ENCODE assay signal across 27 cellular contexts in genomic region chr5:130502702-130503101, GRCh38.
"Had no signal": no experiment of that assay in that cellular context is flagged by ENCODE, and none has a peak within 500 bp of the region (broad histone marks: within the 10 kb centered on the region; RNA-seq: fewer than 3 reads in every experiment).

No MANE protein-coding gene starts in this region.

- H3K4me3 ChIP-seq: Peyer's patch, SJCRH30 had no signal

- H3K36me3 Mint-ChIP-seq: activated CD8-positive, alpha-beta memory T cell treated with anti-CD3 and anti-CD28 coated beads, Interleukin-2, amount 10 ng/mL, durations not matched to agents 7 days and 5 days; activated naive CD4-positive, alpha-beta T cell treated with anti-CD3 and anti-CD28 coated beads, Interleukin-2, amount 50 U/mL, for 24 hours had no signal

- H3K9me3 ChIP-seq: Peyer's patch, SJCRH30 had no signal

- H3K4me1 Mint-ChIP-seq: activated CD8-positive, alpha-beta memory T cell treated with anti-CD3 and anti-CD28 coated beads, Interleukin-2, amount 10 ng/mL, durations not matched to agents 7 days and 5 days; activated naive CD4-positive, alpha-beta T cell treated with anti-CD3 and anti-CD28 coated beads, Interleukin-2, amount 50 U/mL, for 24 hours had no signal

- H3K4me3 Mint-ChIP-seq: activated CD8-positive, alpha-beta memory T cell treated with anti-CD3 and anti-CD28 coated beads, Interleukin-2, amount 10 ng/mL, durations not matched to agents 7 days and 5 days; activated naive CD4-positive, alpha-beta T cell treated with anti-CD3 and anti-CD28 coated beads, Interleukin-2, amount 50 U/mL, for 24 hours; activated T-cell treated with anti-CD3 and anti-CD28 coated beads, Interleukin-2, amount 50 U/mL, for 24 hours; activated T-helper 1 cell treated with anti-CD3 and anti-CD28 coated beads, Interleukin-12 subunit alpha, Interleukin-12 subunit beta, Interleukin-2, Interleukin-4 antibody, amounts not matched to agents 30 ng/mL and 10 ng/mL and 1 ng/mL, durations not matched to agents 14 hours and 24 hours and 36 hours; T-helper 1 cell treated with Interleukin-12 subunit alpha and Interleukin-12 subunit beta and Interleukin-4 antibody, amounts not matched to agents 30 μg/mL and 1 μg/mL, for 36 hours had no signal

- DNase-seq: activated CD4-positive, alpha-beta T cell treated with anti-CD3 and anti-CD28 coated beads for 48 hours; activated CD4-positive, alpha-beta T cell treated with anti-CD3 and anti-CD28 coated beads, Interleukin-2, amount 50 U/mL, for 4 hours; activated CD4-positive, CD25-positive, alpha-beta regulatory T cell treated with anti-CD3 and anti-CD28 coated beads, Interleukin-2, amount 50 U/mL, for 72 hours; activated CD8-positive, alpha-beta memory T cell treated with anti-CD3 and anti-CD28 coated beads, Interleukin-2, amount 10 ng/mL, durations not matched to agents 7 days and 5 days; activated effector memory CD4-positive, alpha-beta T cell treated with Interleukin-2 at 50 U/mL for 16 hours; activated naive CD4-positive, alpha-beta T cell; activated T-cell treated with anti-CD3 and anti-CD28 coated beads, Interleukin-2, amount 50 U/mL, for 24 hours; aorta; central memory CD4-positive, alpha-beta T cell; Karpas-422; MM.1S; NCI-H1105 treated with DMSO at 0.1 percent for 48 hours; NCI-H1436 treated with DMSO at 0.1 percent for 48 hours; NCI-H187; NCI-H2081; NCI-H510A treated with DMSO at 0.1 percent for 48 hours; NCI-H69; NK-92 treated with Interleukin-12 subunit alpha and Interleukin-12 subunit beta, amount 100 ng/mL, for 24 hours; OCI-M1; Peyer's patch; Right ventricle myocardium superior; SJCRH30 had no signal

- H3K9me3 Mint-ChIP-seq: activated naive CD4-positive, alpha-beta T cell treated with anti-CD3 and anti-CD28 coated beads, Interleukin-2, amount 50 U/mL, for 24 hours; activated T-cell treated with anti-CD3 and anti-CD28 coated beads, Interleukin-2, amount 50 U/mL, for 24 hours; activated T-helper 1 cell treated with anti-CD3 and anti-CD28 coated beads, Interleukin-12 subunit alpha, Interleukin-12 subunit beta, Interleukin-2, Interleukin-4 antibody, amounts not matched to agents 30 ng/mL and 10 ng/mL and 1 ng/mL, durations not matched to agents 14 hours and 24 hours and 36 hours; T-helper 1 cell treated with Interleukin-12 subunit alpha and Interleukin-12 subunit beta and Interleukin-4 antibody, amounts not matched to agents 30 μg/mL and 1 μg/mL, for 36 hours had no signal

- H3K27me3 ChIP-seq: Peyer's patch, SJCRH30 had no signal

- ATAC-seq: activated CD8-positive, alpha-beta memory T cell treated with anti-CD3 and anti-CD28 coated beads, Interleukin-2, amount 10 ng/mL, durations not matched to agents 7 days and 5 days; SK-N-SH treated with all-trans-retinoic acid at 6 μM for 48 hours had no signal

- H3K27me3 Mint-ChIP-seq: activated CD8-positive, alpha-beta memory T cell treated with anti-CD3 and anti-CD28 coated beads, Interleukin-2, amount 10 ng/mL, durations not matched to agents 7 days and 5 days; activated naive CD4-positive, alpha-beta T cell treated with anti-CD3 and anti-CD28 coated beads, Interleukin-2, amount 50 U/mL, for 24 hours; activated T-cell treated with anti-CD3 and anti-CD28 coated beads, Interleukin-2, amount 50 U/mL, for 24 hours had no signal

- H3K27ac Mint-ChIP-seq: activated CD8-positive, alpha-beta memory T cell treated with anti-CD3 and anti-CD28 coated beads, Interleukin-2, amount 10 ng/mL, durations not matched to agents 7 days and 5 days; activated naive CD4-positive, alpha-beta T cell treated with anti-CD3 and anti-CD28 coated beads, Interleukin-2, amount 50 U/mL, for 24 hours; activated T-cell treated with anti-CD3 and anti-CD28 coated beads, Interleukin-2, amount 50 U/mL, for 24 hours; activated T-helper 1 cell treated with anti-CD3 and anti-CD28 coated beads, Interleukin-12 subunit alpha, Interleukin-12 subunit beta, Interleukin-2, Interleukin-4 antibody, amounts not matched to agents 30 ng/mL and 10 ng/mL and 1 ng/mL, durations not matched to agents 14 hours and 24 hours and 36 hours; T-helper 1 cell treated with Interleukin-12 subunit alpha and Interleukin-12 subunit beta and Interleukin-4 antibody, amounts not matched to agents 30 μg/mL and 1 μg/mL, for 36 hours had no signal

- H3K27ac ChIP-seq: Peyer's patch, RWPE1, SJCRH30 had no signal

- H3K36me3 ChIP-seq: Peyer's patch, SJCRH30 had no signal

- H3K4me1 ChIP-seq: Peyer's patch, SJCRH30 had no signal
